ENCODE assay signal across 21 cellular contexts in the genomic region with DNA sequence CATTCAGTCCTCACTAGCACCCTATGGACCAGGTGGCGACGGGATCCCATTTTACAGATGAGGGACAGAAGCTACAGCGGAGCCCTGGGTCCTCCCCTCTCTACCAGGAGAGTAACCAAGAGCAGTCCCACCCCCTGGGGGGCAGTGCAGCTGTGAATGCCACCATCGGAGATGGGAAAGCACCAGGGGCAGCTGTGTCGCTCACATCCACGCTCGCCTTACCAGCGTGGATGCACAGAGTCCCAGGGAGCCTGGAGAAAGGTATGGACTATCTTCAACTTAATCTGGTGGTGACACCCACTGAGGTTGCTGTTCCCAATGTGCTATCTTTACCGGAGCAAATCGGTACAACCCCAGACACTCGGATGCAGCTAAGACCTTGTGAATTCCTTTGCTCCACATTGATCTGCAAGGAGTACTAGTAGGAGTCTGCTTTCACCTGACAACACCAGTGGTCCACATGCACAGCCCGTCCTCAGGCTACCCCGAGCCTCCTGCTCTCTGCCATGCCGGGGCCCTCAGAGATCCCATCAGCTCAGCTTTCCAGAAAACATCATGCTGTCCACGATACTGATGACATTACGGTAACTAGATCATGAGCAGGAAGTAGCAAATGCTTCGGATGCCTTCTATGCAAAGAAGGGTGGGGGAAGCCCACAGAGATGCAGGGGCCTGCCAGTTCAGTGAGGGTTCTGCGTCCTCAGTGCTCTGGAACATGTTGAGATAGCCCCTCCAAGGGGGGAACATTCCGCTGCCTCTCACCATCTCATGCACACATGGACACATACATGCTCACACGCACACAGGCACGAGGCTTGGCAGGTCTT.
A peak's percentile ranks its signal among the peaks of the same experiment; 100 is the strongest.
DNase-seq lines count a peak whose midpoint lies in the region; ATAC-seq and TF ChIP-seq lines count a peak whose summit lies in the region.
"Had no signal": no experiment of that assay in that cellular context is flagged by ENCODE, and none has a peak within 500 bp of the region (broad histone marks: within the 10 kb centered on the region; RNA-seq: fewer than 3 reads in every experiment).

No MANE protein-coding gene starts in this region.

- ATAC-seq in stimulated activated naive CD8-positive, alpha-beta T cell treated with anti-CD3 and anti-CD28 coated beads, Interleukin-15, amount 100 ng/mL, for 72 hours, result no peak
- ATAC-seq in HG02798 (IDR thresholded peaks at IDR 0.05; ENCODE audit: poor library complexity, unreplicated experiment), result no peak

- DNase-seq in NCI-H146 (lab: John Stamatoyannopoulos, UW) (peak; percentile 47), NCI-H146 treated with DMSO at 0.1 percent for 48 hours (lab: John Stamatoyannopoulos, UW; ENCODE audit: unreplicated experiment) (no peak), NCI-H526 (lab: John Stamatoyannopoulos, UW) (peak; percentile 36 to 69), choroid plexus epithelial cell (ENCODE audit: low read depth) (peak; percentile 27), osteoblast (ENCODE audit: insufficient read length, low spot score, missing footprints) (peak; percentile 70), DMS79 treated with DMSO at 0.1 percent for 48 hours (lab: John Stamatoyannopoulos, UW) (no peak)
- DNase-seq in stimulated activated naive CD8-positive, alpha-beta T cell treated with anti-CD3 and anti-CD28 coated beads, Interleukin-15, amount 100 ng/mL, for 72 hours, result no peak
- DNase-seq: activated CD4-positive, alpha-beta memory T cell treated with anti-CD3 and anti-CD28 coated beads, Interleukin-2, amount 10 ng/mL, durations not matched to agents 7 days and 5 days; activated naive CD8-positive, alpha-beta T cell treated with anti-CD3 and anti-CD28 coated beads for 36 hours; activated T-cell treated with anti-CD3 and anti-CD28 coated beads, Interleukin-2, amount 50 U/mL, for 24 hours; caudate nucleus; effector memory CD4-positive, alpha-beta T cell; GF-D8; lower lobe of right lung; stimulated activated CD4-positive, alpha-beta T cell treated with anti-CD3 and anti-CD28 coated beads, Interleukin-4, amount 100 ng/mL, for 4 hours; substantia nigra had no signal

- no peak overlapping the region for H3K27ac Mint-ChIP-seq in stimulated activated naive CD8-positive, alpha-beta T cell treated with anti-CD3 and anti-CD28 coated beads, Interleukin-15, amount 100 ng/mL, for 72 hours
- H3K27ac Mint-ChIP-seq: activated CD4-positive, alpha-beta memory T cell treated with anti-CD3 and anti-CD28 coated beads, Interleukin-2, amount 10 ng/mL, durations not matched to agents 7 days and 5 days; activated naive CD8-positive, alpha-beta T cell treated with anti-CD3 and anti-CD28 coated beads for 36 hours; activated T-cell treated with anti-CD3 and anti-CD28 coated beads, Interleukin-2, amount 50 U/mL, for 24 hours had no signal

- no peaks in the 10 kb centered on the region for H3K9me3 ChIP-seq in osteoblast (ENCODE audit: low read depth, low read length)
- H3K9me3 ChIP-seq: lower lobe of right lung had no signal

- H3K4me2 ChIP-seq in osteoblast (ENCODE audit: insufficient read depth, low read length), result no peak overlapping the region
- H3K4me2 ChIP-seq: smooth muscle cell had no signal

- H3K36me3 ChIP-seq in osteoblast (ENCODE audit: insufficient read depth, low read length), result no peaks in the 10 kb centered on the region
- H3K36me3 ChIP-seq: lower lobe of right lung had no signal

- H3K27ac ChIP-seq in osteoblast (ENCODE audit: low read depth, low read length), result no peak overlapping the region
- H3K27ac ChIP-seq: 22Rv1, lower lobe of right lung, RWPE1, VCaP had no signal

- no peak overlapping the region for H2AFZ ChIP-seq in osteoblast (ENCODE audit: low read length)

- no peak for TF ChIP-seq CTCF in choroid plexus epithelial cell (conservative IDR thresholded peaks at IDR 0.05; ENCODE audit: low read depth, low read length)
- no peak for TF ChIP-seq CTCF in osteoblast (IDR thresholded peaks at IDR 0.05; ENCODE audit: extremely low read depth, low read depth, low read length)

- H3K4me1 Mint-ChIP-seq in stimulated activated naive CD8-positive, alpha-beta T cell treated with anti-CD3 and anti-CD28 coated beads, Interleukin-15, amount 100 ng/mL, for 72 hours, result peaks cover 6% of the 10 kb centered on the region
- H3K4me1 Mint-ChIP-seq: activated CD4-positive, alpha-beta memory T cell treated with anti-CD3 and anti-CD28 coated beads, Interleukin-2, amount 10 ng/mL, durations not matched to agents 7 days and 5 days; activated naive CD8-positive, alpha-beta T cell treated with anti-CD3 and anti-CD28 coated beads for 36 hours had no signal

- H3K4me3 Mint-ChIP-seq in stimulated activated naive CD8-positive, alpha-beta T cell treated with anti-CD3 and anti-CD28 coated beads, Interleukin-15, amount 100 ng/mL, for 72 hours, result no peak overlapping the region
- H3K4me3 Mint-ChIP-seq: activated CD4-positive, alpha-beta memory T cell treated with anti-CD3 and anti-CD28 coated beads, Interleukin-2, amount 10 ng/mL, durations not matched to agents 7 days and 5 days; activated naive CD8-positive, alpha-beta T cell treated with anti-CD3 and anti-CD28 coated beads for 36 hours; activated T-cell treated with anti-CD3 and anti-CD28 coated beads, Interleukin-2, amount 50 U/mL, for 24 hours had no signal

- H3K4me1 ChIP-seq in osteoblast (ENCODE audit: insufficient read depth, low read length), result no peaks in the 10 kb centered on the region

- H3K4me3 ChIP-seq in choroid plexus epithelial cell (ENCODE audit: low read depth, low read length) (no peak overlapping the region), osteoblast (ENCODE audit: insufficient read depth, low read length) (no peak overlapping the region)
- H3K4me3 ChIP-seq: lower lobe of right lung, smooth muscle cell had no signal

- H3K79me2 ChIP-seq in osteoblast (ENCODE audit: insufficient read depth, low read length), result no peaks in the 10 kb centered on the region

- H3K27me3 ChIP-seq in osteoblast (ENCODE audit: insufficient read depth, low read length), result peaks cover 35% of the 10 kb centered on the region

- peaks cover 3% of the 10 kb centered on the region for H4K20me1 ChIP-seq in osteoblast (ENCODE audit: insufficient read depth, low read length)

- H3K27me3 Mint-ChIP-seq in stimulated activated naive CD8-positive, alpha-beta T cell treated with anti-CD3 and anti-CD28 coated beads, Interleukin-15, amount 100 ng/mL, for 72 hours, result peaks cover 38% of the 10 kb centered on the region

- peaks cover 0 to under 1% of the 10 kb centered on the region in 2 donors for H3K9me3 Mint-ChIP-seq in stimulated activated naive CD8-positive, alpha-beta T cell treated with anti-CD3 and anti-CD28 coated beads, Interleukin-15, amount 100 ng/mL, for 72 hours
- H3K9me3 Mint-ChIP-seq: activated naive CD8-positive, alpha-beta T cell treated with anti-CD3 and anti-CD28 coated beads for 36 hours; activated T-cell treated with anti-CD3 and anti-CD28 coated beads, Interleukin-2, amount 50 U/mL, for 24 hours had no signal

Comparison
In these comparisons a context has a peak if more than half of its experiments do, and no peak if none do; other contexts are left out.
1. DNase-seq: peak in NCI-H146 (single experiment), NCI-H526 (2 of 2), choroid plexus epithelial cell (single experiment) and osteoblast (single experiment); none in NCI-H146 treated with DMSO at 0.1 percent for 48 hours (single experiment), stimulated activated naive CD8-positive, alpha-beta T cell treated with anti-CD3 and anti-CD28 coated beads, Interleukin-15, amount 100 ng/mL, for 72 hours (0 of 2) and DMS79 treated with DMSO at 0.1 percent for 48 hours (single experiment).